In genomic region chr2:19549821-19550220, GRCh38 we compare ENCODE assay signal across 26 cellular contexts.
"Had no signal": no experiment of that assay in that cellular context is flagged by ENCODE, and none has a peak within 500 bp of the region (broad histone marks: within the 10 kb centered on the region; RNA-seq: fewer than 3 reads in every experiment).

No MANE protein-coding gene starts in this region.

- DNase-seq: stimulated activated CD4-positive, alpha-beta T cell treated with anti-CD3 and anti-CD28 coated beads, Interleukin-2, amount 100 ng/mL, for 48 hours; stimulated activated CD4-positive, alpha-beta T cell treated with anti-CD3 and anti-CD28 coated beads, Interleukin-4, amount 100 ng/mL, for 1 hour; stimulated activated CD4-positive, alpha-beta T cell treated with anti-CD3 and anti-CD28 coated beads, Interleukin-4, amount 100 ng/mL, for 24 hours; stimulated activated CD4-positive, alpha-beta T cell treated with anti-CD3 and anti-CD28 coated beads, Interleukin-4, amount 100 ng/mL, for 4 hours; stimulated activated CD8-positive, alpha-beta memory T cell treated with anti-CD3 and anti-CD28 coated beads, Interleukin-4, amount 100 ng/mL, for 48 hours; stimulated activated naive B cell treated with anti-CD40 and anti-IgM and Interleukin-4, amounts not matched to agents 10 μg/mL and 1 μg/mL and 100 μg/mL, for 72 hours; stimulated activated naive CD4-positive, alpha-beta T cell; stimulated activated naive CD4-positive, alpha-beta T cell treated with Interleukin-2 at 50 U/mL for 16 hours; stimulated activated naive CD8-positive, alpha-beta T cell treated with anti-CD3 and anti-CD28 coated beads, Interleukin-15, amount 100 ng/mL, for 72 hours; stimulated activated naive CD8-positive, alpha-beta T cell treated with anti-CD3 and anti-CD28 coated beads, Interleukin-15, Interleukin-2, amounts not matched to agents 100 U/mL and 50 U/mL, for 24 hours; stomach; substantia nigra; testis; thyroid gland; tibial artery; transverse colon; trophoblast cell; upper lobe of left lung; upper lobe of right lung; uterus had no signal

- H3K9me3 ChIP-seq: stomach, suprapubic skin, testis, thoracic aorta, thyroid gland, tibial artery, tibial nerve, transverse colon, upper lobe of left lung, upper lobe of right lung, uterus, vagina had no signal

- H3K27ac ChIP-seq: stomach, suprapubic skin, testis, thyroid gland, tibial artery, tibial nerve, transverse colon, upper lobe of left lung, upper lobe of right lung, uterus, vagina had no signal

- H3K4me3 ChIP-seq: stomach, suprapubic skin, testis, thyroid gland, tibial artery, tibial nerve, transverse colon, upper lobe of left lung, upper lobe of right lung, uterus, vagina had no signal

- H3K4me1 ChIP-seq: stomach, suprapubic skin, testis, thyroid gland, tibial nerve, transverse colon, upper lobe of left lung, upper lobe of right lung, uterus had no signal

- ATAC-seq: stimulated activated effector memory CD8-positive, alpha-beta T cell treated with anti-CD3 and anti-CD28 coated beads, Interleukin-12 subunit alpha, Interleukin-12 subunit beta, amount 100 ng/mL, for 72 hours; stimulated activated memory B cell treated with anti-CD40 and anti-IgM and Interleukin-4, amounts not matched to agents 10 μg/mL and 1 μg/mL and 100 μg/mL, for 72 hours; stimulated activated naive B cell treated with anti-CD40 and anti-IgM and Interleukin-4, amounts not matched to agents 10 μg/mL and 1 μg/mL and 100 μg/mL, for 72 hours; stimulated activated naive CD8-positive, alpha-beta T cell treated with anti-CD3 and anti-CD28 coated beads, Interleukin-15, amount 100 ng/mL, for 72 hours; stimulated activated naive CD8-positive, alpha-beta T cell treated with anti-CD3 and anti-CD28 coated beads, Interleukin-15, Interleukin-2, amounts not matched to agents 100 U/mL and 50 U/mL, for 24 hours; upper lobe of right lung had no signal

- H3K36me3 ChIP-seq: stomach, suprapubic skin, thoracic aorta, thyroid gland, tibial artery, tibial nerve, transverse colon, upper lobe of left lung, upper lobe of right lung, uterus, vagina had no signal

- H3K27me3 ChIP-seq: stomach, testis, thyroid gland, tibial artery, tibial nerve, transverse colon, upper lobe of left lung, upper lobe of right lung, uterus, vagina had no signal
